In genomic region chr9:6733831-6734230, GRCh38 we compare ENCODE assay signal across 23 cellular contexts.
"Had no signal": no experiment of that assay in that cellular context is flagged by ENCODE, and none has a peak within 500 bp of the region (broad histone marks: within the 10 kb centered on the region; RNA-seq: fewer than 3 reads in every experiment).

No MANE protein-coding gene starts in this region.

- H3K4me1 Mint-ChIP-seq: T-cell had no signal

- H3K9ac ChIP-seq: KMS-11, SK-N-SH had no signal

- H3K27me3 Mint-ChIP-seq: IgD-negative memory B cell, T-cell had no signal

- H3K36me3 Mint-ChIP-seq: IgD-negative memory B cell, T-cell had no signal

- H3K27ac Mint-ChIP-seq: IgD-negative memory B cell, T-cell had no signal

- DNase-seq: Kasumi-1, MM.1S, NCI-H1092 treated with DMSO at 0.1 percent for 48 hours, NCI-H1436, NCI-H187, NCI-H2029, NCI-H2081 treated with DMSO at 0.1 percent for 48 hours, NCI-H2171, NCI-H226, NCI-H446, NCI-H510A, NCI-H524 treated with DMSO at 0.1 percent for 48 hours, NCI-H69, NCI-H774, SHP77, SK-N-SH, SW 1271, T-cell had no signal

- H3K9me3 ChIP-seq: SK-N-SH had no signal

- H3K27ac ChIP-seq: HL-60, KMS-11, RWPE1 had no signal

- H3K4me2 ChIP-seq: KMS-11, SK-N-SH had no signal

- H3K4me3 ChIP-seq: K562 had no signal

- H3K4me3 Mint-ChIP-seq: IgD-negative memory B cell, T-cell had no signal

- ATAC-seq: K562, T-cell had no signal

- H3K9me3 Mint-ChIP-seq: T-cell had no signal
